In genomic region chr19:1627194-1627593, GRCh38 we compare ENCODE assay signal across 1 cellular context.
TF ChIP-seq lines count a peak whose summit lies in the region.

No MANE protein-coding gene starts in this region.

TF ChIP-seq in GM12878, 131 proteins besides CTCF, POLR2A, EP300 and RAD21:
- no peak for TF ChIP-seq FOXK2 (IDR thresholded peaks at IDR 0.05)
- no peak for TF ChIP-seq SMAD1 (IDR thresholded peaks at IDR 0.05; ENCODE audit: low read depth, partially characterized antibody)
- no peak for TF ChIP-seq E2F4 (IDR thresholded peaks at IDR 0.05; ENCODE audit: low read depth, low read length)
- no peak for TF ChIP-seq SKIL (IDR thresholded peaks at IDR 0.05; ENCODE audit: low read depth, poor library complexity, severe bottlenecking)
TF ChIP-seq in GM12878: peak in this region for 0.
